ENCODE assay signal across 10 cellular contexts in genomic region chr11:109422755-109423113, GRCh38. TPM values are rescaled to one million over a fixed set of nuclear protein-coding genes. Genes with fewer than 3 reads are reported as not detected.
DNase-seq lines count a peak whose midpoint lies in the region; ATAC-seq and TF ChIP-seq lines count a peak whose summit lies in the region.
"Had no signal": no experiment of that assay in that cellular context is flagged by ENCODE, and none has a peak within 500 bp of the region (broad histone marks: within the 10 kb centered on the region; RNA-seq: fewer than 3 reads in every experiment).

No MANE protein-coding gene starts in this region.

- CTCF ChIA-PET in MCF 10A (lab: Yijun Ruan, JAX): interaction anchor here (0.6 kb wide), 1 partner anchor 23 kb away, joined by 3 read pairs; no protein-coding TSS in a partner anchor

- no peak overlapping the region for H3K27ac ChIP-seq in stomach smooth muscle (ENCODE audit: low read length)
- H3K27ac ChIP-seq: 22Rv1 had no signal

- POLR2A ChIA-PET in MCF 10A (lab: Yijun Ruan, JAX): no interaction called here

- intact Hi-C loops in MCF 10A (cut with micrococcal nuclease): no loop called here

- peak overlapping the region; percentile 45 for H3K4me3 ChIP-seq in iPS-11a (ENCODE audit: low read depth, low read length)
- H3K4me3 ChIP-seq in stomach smooth muscle (ENCODE audit: low read length in 2 of 2): peak overlapping the region; percentile 34 to 57

- no peaks in the 10 kb centered on the region for H3K36me3 ChIP-seq in stomach smooth muscle (ENCODE audit: control insufficient read depth in 2 of 2, insufficient read depth in 2 of 2, low read length in 2 of 2)

- H3K9me3 ChIP-seq in stomach smooth muscle (ENCODE audit: control insufficient read depth in 2 of 2, low read length in 2 of 2): no peaks in the 10 kb centered on the region

- DNase-seq in DMS 273 (lab: John Stamatoyannopoulos, UW; ENCODE audit: unreplicated experiment) (peak; percentile 56), DMS 273 treated with DMSO at 0.1 percent for 48 hours (lab: John Stamatoyannopoulos, UW) (no peak), MCF 10A (ENCODE audit: unreplicated experiment) (no peak), HCEC 1CT (no peak)
- DNase-seq: NCI-H187 had no signal

- H3K27me3 ChIP-seq in stomach smooth muscle (ENCODE audit: control insufficient read depth in 1 of 2, insufficient read depth in 2 of 2, low read length in 2 of 2): peaks cover 19 to 22% of the 10 kb centered on the region in 2 donors

- no peaks in the 10 kb centered on the region for H3K9me3 Mint-ChIP-seq in MCF 10A (ENCODE audit: unreplicated experiment)

- ATAC-seq in GM21528 (IDR thresholded peaks at IDR 0.05; ENCODE audit: low FRiP score, unreplicated experiment) (no peak), GM21825 (IDR thresholded peaks at IDR 0.05; ENCODE audit: unreplicated experiment) (no peak)

- H3K4me3 Mint-ChIP-seq in MCF 10A (ENCODE audit: unreplicated experiment): peak overlapping the region; percentile 60

- H3K27ac Mint-ChIP-seq in MCF 10A (ENCODE audit: low read depth, unreplicated experiment): no peak overlapping the region

- peaks cover 35% of the 10 kb centered on the region for H3K27me3 Mint-ChIP-seq in MCF 10A (ENCODE audit: insufficient read depth, unreplicated experiment)

- H3K9ac ChIP-seq in stomach smooth muscle (ENCODE audit: low read length in 2 of 2): no peak overlapping the region

- BruUV-seq in MCF 10A (replicated peaks; lab: Mats Ljungman, UMichigan): no TSS peak

- H3K4me1 ChIP-seq in stomach smooth muscle (ENCODE audit: control insufficient read depth, insufficient read depth, low read length): peaks cover 7% of the 10 kb centered on the region

- TF ChIP-seq CTCF in MCF 10A (IDR thresholded peaks at IDR 0.05; ENCODE audit: unreplicated experiment): no peak

- no peaks in the 10 kb centered on the region for H3K36me3 Mint-ChIP-seq in MCF 10A (ENCODE audit: insufficient read depth, unreplicated experiment)

- H3K4me1 Mint-ChIP-seq in MCF 10A (ENCODE audit: insufficient read depth, unreplicated experiment): peaks cover 8% of the 10 kb centered on the region

RNA-seq across cellular contexts. Expression of gene C11orf87, which starts 0.7 kb away (rescaled TPM):
- not detected in 2 replicates for total RNA-seq in MCF 10A (2022)
